1 cellular context compared by ENCODE assay signal in the genomic region with DNA sequence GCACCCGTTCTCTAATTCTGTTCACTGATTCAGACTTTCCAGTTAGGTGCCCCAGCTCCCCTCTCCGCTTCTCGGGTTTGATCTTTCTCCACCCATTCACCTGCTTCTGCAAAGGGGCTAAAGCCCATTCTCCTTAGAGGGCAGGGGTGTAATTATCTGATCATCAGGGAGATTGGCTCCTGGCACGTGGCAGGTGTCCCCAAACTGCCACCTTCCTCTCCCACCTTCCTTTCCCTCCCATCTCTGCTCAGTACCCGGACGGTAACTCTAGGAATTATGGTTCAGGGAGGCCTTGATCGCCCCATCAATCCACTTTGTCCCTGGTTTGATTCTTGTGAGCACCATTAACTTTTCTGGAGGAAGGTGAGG.
TF ChIP-seq lines count a peak whose summit lies in the region.

No MANE protein-coding gene starts in this region.

TF ChIP-seq in HepG2, 621 proteins besides CTCF, POLR2A, EP300 and RAD21:
- TF ChIP-seq ZC3H13 (CRISPR knock-in tag; IDR thresholded peaks at IDR 0.05) (no peak), RFX3 (CRISPR knock-in tag; IDR thresholded peaks at IDR 0.05) (no peak), ZSCAN9 (CRISPR knock-in tag; IDR thresholded peaks at IDR 0.05; ENCODE audit: borderline replicate concordance) (no peak), ZNF644 (CRISPR knock-in tag; IDR thresholded peaks at IDR 0.05; ENCODE audit: low read depth) (no peak), ARID2 (CRISPR knock-in tag; IDR thresholded peaks at IDR 0.05; ENCODE audit: borderline replicate concordance) (no peak), SPEN (CRISPR knock-in tag; IDR thresholded peaks at IDR 0.05; ENCODE audit: low read depth) (no peak), ZNF713 (CRISPR knock-in tag; IDR thresholded peaks at IDR 0.05) (no peak), IRF2 (CRISPR knock-in tag; IDR thresholded peaks at IDR 0.05) (no peak), SRSF1 (optimal IDR thresholded peaks at IDR 0.05; ENCODE audit: low read depth, low read length) (no peak), TAF15 (IDR thresholded peaks at IDR 0.05; ENCODE audit: low read depth, low read length, poor library complexity, severe bottlenecking) (no peak), ZNF317 (CRISPR knock-in tag; IDR thresholded peaks at IDR 0.05) (no peak)
- TF ChIP-seq, protein P1, sequence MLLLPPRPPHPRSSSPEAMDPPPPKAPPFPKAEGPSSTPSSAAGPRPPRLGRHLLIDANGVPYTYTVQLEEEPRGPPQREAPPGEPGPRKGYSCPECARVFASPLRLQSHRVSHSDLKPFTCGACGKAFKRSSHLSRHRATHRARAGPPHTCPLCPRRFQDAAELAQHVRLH (CRISPR knock-in tag; IDR thresholded peaks at IDR 0.05; ENCODE audit: borderline replicate concordance, low read depth), result no peak
- TF ChIP-seq, protein P2, sequence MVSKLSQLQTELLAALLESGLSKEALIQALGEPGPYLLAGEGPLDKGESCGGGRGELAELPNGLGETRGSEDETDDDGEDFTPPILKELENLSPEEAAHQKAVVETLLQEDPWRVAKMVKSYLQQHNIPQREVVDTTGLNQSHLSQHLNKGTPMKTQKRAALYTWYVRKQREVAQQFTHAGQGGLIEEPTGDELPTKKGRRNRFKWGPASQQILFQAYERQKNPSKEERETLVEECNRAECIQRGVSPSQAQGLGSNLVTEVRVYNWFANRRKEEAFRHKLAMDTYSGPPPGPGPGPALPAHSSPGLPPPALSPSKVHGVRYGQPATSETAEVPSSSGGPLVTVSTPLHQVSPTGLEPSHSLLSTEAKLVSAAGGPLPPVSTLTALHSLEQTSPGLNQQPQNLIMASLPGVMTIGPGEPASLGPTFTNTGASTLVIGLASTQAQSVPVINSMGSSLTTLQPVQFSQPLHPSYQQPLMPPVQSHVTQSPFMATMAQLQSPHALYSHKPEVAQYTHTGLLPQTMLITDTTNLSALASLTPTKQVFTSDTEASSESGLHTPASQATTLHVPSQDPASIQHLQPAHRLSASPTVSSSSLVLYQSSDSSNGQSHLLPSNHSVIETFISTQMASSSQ (IDR thresholded peaks at IDR 0.05; ENCODE audit: low read depth), result no peak
- TF ChIP-seq, protein P2 (CRISPR knock-in tag; IDR thresholded peaks at IDR 0.05; ENCODE audit: borderline replicate concordance), result no peak
- TF ChIP-seq, protein P3, sequence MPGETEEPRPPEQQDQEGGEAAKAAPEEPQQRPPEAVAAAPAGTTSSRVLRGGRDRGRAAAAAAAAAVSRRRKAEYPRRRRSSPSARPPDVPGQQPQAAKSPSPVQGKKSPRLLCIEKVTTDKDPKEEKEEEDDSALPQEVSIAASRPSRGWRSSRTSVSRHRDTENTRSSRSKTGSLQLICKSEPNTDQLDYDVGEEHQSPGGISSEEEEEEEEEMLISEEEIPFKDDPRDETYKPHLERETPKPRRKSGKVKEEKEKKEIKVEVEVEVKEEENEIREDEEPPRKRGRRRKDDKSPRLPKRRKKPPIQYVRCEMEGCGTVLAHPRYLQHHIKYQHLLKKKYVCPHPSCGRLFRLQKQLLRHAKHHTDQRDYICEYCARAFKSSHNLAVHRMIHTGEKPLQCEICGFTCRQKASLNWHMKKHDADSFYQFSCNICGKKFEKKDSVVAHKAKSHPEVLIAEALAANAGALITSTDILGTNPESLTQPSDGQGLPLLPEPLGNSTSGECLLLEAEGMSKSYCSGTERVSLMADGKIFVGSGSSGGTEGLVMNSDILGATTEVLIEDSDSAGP (CRISPR knock-in tag; IDR thresholded peaks at IDR 0.05; ENCODE audit: borderline replicate concordance), result no peak
- TF ChIP-seq, protein P4, sequence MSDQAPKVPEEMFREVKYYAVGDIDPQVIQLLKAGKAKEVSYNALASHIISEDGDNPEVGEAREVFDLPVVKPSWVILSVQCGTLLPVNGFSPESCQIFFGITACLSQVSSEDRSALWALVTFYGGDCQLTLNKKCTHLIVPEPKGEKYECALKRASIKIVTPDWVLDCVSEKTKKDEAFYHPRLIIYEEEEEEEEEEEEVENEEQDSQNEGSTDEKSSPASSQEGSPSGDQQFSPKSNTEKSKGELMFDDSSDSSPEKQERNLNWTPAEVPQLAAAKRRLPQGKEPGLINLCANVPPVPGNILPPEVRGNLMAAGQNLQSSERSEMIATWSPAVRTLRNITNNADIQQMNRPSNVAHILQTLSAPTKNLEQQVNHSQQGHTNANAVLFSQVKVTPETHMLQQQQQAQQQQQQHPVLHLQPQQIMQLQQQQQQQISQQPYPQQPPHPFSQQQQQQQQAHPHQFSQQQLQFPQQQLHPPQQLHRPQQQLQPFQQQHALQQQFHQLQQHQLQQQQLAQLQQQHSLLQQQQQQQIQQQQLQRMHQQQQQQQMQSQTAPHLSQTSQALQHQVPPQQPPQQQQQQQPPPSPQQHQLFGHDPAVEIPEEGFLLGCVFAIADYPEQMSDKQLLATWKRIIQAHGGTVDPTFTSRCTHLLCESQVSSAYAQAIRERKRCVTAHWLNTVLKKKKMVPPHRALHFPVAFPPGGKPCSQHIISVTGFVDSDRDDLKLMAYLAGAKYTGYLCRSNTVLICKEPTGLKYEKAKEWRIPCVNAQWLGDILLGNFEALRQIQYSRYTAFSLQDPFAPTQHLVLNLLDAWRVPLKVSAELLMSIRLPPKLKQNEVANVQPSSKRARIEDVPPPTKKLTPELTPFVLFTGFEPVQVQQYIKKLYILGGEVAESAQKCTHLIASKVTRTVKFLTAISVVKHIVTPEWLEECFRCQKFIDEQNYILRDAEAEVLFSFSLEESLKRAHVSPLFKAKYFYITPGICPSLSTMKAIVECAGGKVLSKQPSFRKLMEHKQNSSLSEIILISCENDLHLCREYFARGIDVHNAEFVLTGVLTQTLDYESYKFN (CRISPR knock-in tag; conservative IDR thresholded peaks at IDR 0.05), result no peak
- TF ChIP-seq, protein P5, sequence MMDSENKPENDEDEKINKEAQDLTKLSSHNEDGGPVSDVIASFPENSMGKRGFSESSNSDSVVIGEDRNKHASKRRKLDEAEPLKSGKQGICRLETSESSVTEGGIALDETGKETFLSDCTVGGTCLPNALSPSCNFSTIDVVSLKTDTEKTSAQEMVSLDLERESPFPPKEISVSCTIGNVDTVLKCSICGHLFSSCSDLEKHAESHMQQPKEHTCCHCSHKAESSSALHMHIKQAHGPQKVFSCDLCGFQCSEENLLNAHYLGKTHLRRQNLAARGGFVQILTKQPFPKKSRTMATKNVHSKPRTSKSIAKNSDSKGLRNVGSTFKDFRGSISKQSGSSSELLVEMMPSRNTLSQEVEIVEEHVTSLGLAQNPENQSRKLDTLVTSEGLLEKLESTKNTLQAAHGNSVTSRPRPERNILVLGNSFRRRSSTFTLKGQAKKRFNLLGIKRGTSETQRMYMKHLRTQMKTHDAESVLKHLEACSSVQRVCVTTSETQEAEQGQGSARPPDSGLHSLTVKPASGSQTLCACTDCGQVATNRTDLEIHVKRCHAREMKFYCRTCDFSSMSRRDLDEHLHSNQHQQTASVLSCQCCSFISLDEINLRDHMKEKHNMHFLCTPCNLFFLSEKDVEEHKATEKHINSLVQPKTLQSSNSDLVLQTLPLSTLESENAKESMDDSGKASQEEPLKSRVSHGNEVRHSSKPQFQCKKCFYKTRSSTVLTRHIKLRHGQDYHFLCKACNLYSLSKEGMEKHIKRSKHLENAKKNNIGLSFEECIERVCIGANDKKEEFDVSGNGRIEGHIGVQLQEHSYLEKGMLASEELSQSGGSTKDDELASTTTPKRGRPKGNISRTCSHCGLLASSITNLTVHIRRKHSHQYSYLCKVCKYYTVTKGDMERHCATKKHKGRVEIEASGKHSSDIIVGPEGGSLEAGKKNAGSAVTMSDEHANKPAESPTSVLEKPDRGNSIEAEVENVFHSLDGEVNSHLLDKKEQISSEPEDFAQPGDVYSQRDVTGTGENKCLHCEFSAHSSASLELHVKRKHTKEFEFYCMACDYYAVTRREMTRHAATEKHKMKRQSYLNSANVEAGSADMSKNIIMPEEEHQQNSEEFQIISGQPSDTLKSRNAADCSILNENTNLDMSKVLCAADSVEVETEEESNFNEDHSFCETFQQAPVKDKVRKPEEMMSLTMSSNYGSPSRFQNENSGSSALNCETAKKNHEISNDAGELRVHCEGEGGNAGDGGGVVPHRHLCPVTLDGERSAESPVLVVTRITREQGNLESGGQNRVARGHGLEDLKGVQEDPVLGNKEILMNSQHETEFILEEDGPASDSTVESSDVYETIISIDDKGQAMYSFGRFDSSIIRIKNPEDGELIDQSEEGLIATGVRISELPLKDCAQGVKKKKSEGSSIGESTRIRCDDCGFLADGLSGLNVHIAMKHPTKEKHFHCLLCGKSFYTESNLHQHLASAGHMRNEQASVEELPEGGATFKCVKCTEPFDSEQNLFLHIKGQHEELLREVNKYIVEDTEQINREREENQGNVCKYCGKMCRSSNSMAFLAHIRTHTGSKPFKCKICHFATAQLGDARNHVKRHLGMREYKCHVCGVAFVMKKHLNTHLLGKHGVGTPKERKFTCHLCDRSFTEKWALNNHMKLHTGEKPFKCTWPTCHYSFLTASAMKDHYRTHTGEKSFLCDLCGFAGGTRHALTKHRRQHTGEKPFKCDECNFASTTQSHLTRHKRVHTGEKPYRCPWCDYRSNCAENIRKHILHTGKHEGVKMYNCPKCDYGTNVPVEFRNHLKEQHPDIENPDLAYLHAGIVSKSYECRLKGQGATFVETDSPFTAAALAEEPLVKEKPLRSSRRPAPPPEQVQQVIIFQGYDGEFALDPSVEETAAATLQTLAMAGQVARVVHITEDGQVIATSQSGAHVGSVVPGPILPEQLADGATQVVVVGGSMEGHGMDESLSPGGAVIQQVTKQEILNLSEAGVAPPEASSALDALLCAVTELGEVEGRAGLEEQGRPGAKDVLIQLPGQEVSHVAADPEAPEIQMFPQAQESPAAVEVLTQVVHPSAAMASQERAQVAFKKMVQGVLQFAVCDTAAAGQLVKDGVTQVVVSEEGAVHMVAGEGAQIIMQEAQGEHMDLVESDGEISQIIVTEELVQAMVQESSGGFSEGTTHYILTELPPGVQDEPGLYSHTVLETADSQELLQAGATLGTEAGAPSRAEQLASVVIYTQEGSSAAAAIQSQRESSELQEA (CRISPR knock-in tag; IDR thresholded peaks at IDR 0.05; ENCODE audit: not compliant biosample characterization), result no peak
- TF ChIP-seq, protein P6, sequence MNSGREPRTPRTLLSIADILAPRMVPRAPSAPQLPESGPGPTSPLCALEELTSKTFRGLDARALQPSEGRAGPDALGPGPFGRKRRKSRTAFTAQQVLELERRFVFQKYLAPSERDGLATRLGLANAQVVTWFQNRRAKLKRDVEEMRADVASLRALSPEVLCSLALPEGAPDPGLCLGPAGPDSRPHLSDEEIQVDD (CRISPR knock-in tag; IDR thresholded peaks at IDR 0.05; ENCODE audit: borderline replicate concordance), result no peak
